ENCODE assay signal across 8 cellular contexts in genomic region chr4:38179690-38180299, GRCh38.
DNase-seq lines count a peak whose midpoint lies in the region; ATAC-seq lines count a peak whose summit lies in the region.

No MANE protein-coding gene starts in this region.

- H3K4me3 ChIP-seq in NT2/D1 (ENCODE audit: insufficient read length, low read depth): no peak overlapping the region

- H3K27me3 ChIP-seq in NT2/D1 (ENCODE audit: insufficient read depth, insufficient read length): no peaks in the 10 kb centered on the region

- no peaks in the 10 kb centered on the region for H3K4me1 ChIP-seq in NT2/D1 (ENCODE audit: insufficient read depth, insufficient read length)

- DNase-seq in DMS53 treated with DMSO at 0.1 percent for 48 hours (lab: John Stamatoyannopoulos, UW; ENCODE audit: unreplicated experiment) (peak; percentile 88), NT2/D1 (ENCODE audit: low read depth, low spot score) (peak; percentile 50), epidermal melanocyte (ENCODE audit: insufficient read length, low spot score) (peak; percentile 68), midbrain (lab: John Stamatoyannopoulos, UW) (peak; percentile 86)
- peak; percentile 73 for DNase-seq in activated CD8-positive, alpha-beta memory T cell treated with anti-CD3 and anti-CD28 coated beads, Interleukin-2, amount 50 U/mL, for 4 hours
- peak; percentile 37 to 69 for DNase-seq in stimulated activated CD8-positive, alpha-beta memory T cell treated with anti-CD3 and anti-CD28 coated beads, Interleukin-4, amount 100 ng/mL, for 4 hours (ENCODE audit: low read depth in 2 of 2, low spot score in 1 of 2)

- H3K36me3 ChIP-seq in NT2/D1 (ENCODE audit: insufficient read depth, insufficient read length, low read length): no peaks in the 10 kb centered on the region

- H3K9me3 ChIP-seq in NT2/D1 (ENCODE audit: insufficient read depth, low read length): peaks cover 36% of the 10 kb centered on the region

- no peak overlapping the region for H3K9ac ChIP-seq in NT2/D1 (ENCODE audit: insufficient read length, low read depth)

- ATAC-seq in HG02885 (IDR thresholded peaks at IDR 0.05; ENCODE audit: poor library complexity, unreplicated experiment): peak; percentile 65
- no peak for ATAC-seq in HG03045 (IDR thresholded peaks at IDR 0.05; ENCODE audit: unreplicated experiment)
